In genomic region chr2:112839407-112840067, GRCh38 we compare ENCODE assay signal across 16 cellular contexts. TPM values are rescaled to one million over a fixed set of nuclear protein-coding genes. Genes with fewer than 3 reads are reported as not detected.
DNase-seq lines count a peak whose midpoint lies in the region; ATAC-seq and TF ChIP-seq lines count a peak whose summit lies in the region.
"Had no signal": no experiment of that assay in that cellular context is flagged by ENCODE, and none has a peak within 500 bp of the region (broad histone marks: within the 10 kb centered on the region; RNA-seq: fewer than 3 reads in every experiment).

No MANE protein-coding gene starts in this region.

- ATAC-seq in Right ventricle myocardium inferior (peak; percentile 51), T-helper 17 cell (peak; percentile 49), heart right ventricle (peak in 6 of 8 donors; percentile 33 to 73 (median 54)), upper lobe of right lung (peak; percentile 72), GM19035 (IDR thresholded peaks at IDR 0.05; ENCODE audit: unreplicated experiment) (no peak), HG02642 (IDR thresholded peaks at IDR 0.05; ENCODE audit: poor library complexity, unreplicated experiment) (no peak)
- ATAC-seq: A549 had no signal

- H3K9me3 ChIP-seq in T-helper 17 cell (ENCODE audit: control insufficient read depth, low read length, poor library complexity, severe bottlenecking) (no peaks in the 10 kb centered on the region), heart right ventricle (no peaks in the 10 kb centered on the region), upper lobe of right lung (no peaks in the 10 kb centered on the region), vagina (no peaks in the 10 kb centered on the region)
- H3K9me3 ChIP-seq: A549, tibial nerve had no signal

- DNase-seq in Right ventricle myocardium inferior (ENCODE audit: missing footprints) (no peak), cardiac septum (ENCODE audit: low spot score) (no peak), T-helper 17 cell (no peak), heart right ventricle (no peak), upper lobe of right lung (no peak), vagina (ENCODE audit: extremely low spot score in 2 of 2) (no peak)
- DNase-seq: activated CD4-positive, alpha-beta T cell treated with anti-CD3 and anti-CD28 coated beads, Interleukin-2, amount 50 U/mL, for 48 hours; activated effector memory CD4-positive, alpha-beta T cell treated with Interleukin-2 at 50 U/mL for 16 hours; DMS153; MM.1S; OCI-M1; T-helper 2 cell had no signal

- peaks cover 55% of the 10 kb centered on the region for H3K27me3 Mint-ChIP-seq in T-helper 17 cell

- H3K4me3 ChIP-seq in heart right ventricle: no peak overlapping the region
- H3K4me3 ChIP-seq in upper lobe of right lung: no peak overlapping the region
- H3K4me3 ChIP-seq in vagina: no peak overlapping the region
- H3K4me3 ChIP-seq: A549, tibial nerve had no signal

- TF ChIP-seq POLR2A in vagina (IDR thresholded peaks at IDR 0.05): no peak

- H3K4me3 Mint-ChIP-seq in T-helper 17 cell: no peak overlapping the region

- WGBS in heart right ventricle, 2 donors: 87 to 88% methylated on average over 9 of the region's 9 CpGs

- H3K27me3 ChIP-seq in heart right ventricle (peaks cover 0 to 27% (median 5%) of the 10 kb centered on the region in 7 donors), upper lobe of right lung (no peaks in the 10 kb centered on the region), vagina (no peaks in the 10 kb centered on the region)
- H3K27me3 ChIP-seq: tibial nerve had no signal

- no peak overlapping the region for H3K27ac Mint-ChIP-seq in T-helper 17 cell

- H3K27ac ChIP-seq in heart right ventricle (peak overlapping the region in 1 of 10 donors; percentile 71), upper lobe of right lung (no peak overlapping the region), vagina (no peak overlapping the region)
- H3K27ac ChIP-seq: A549, tibial nerve had no signal

- H3K4me1 ChIP-seq in heart right ventricle: peaks cover 0 to 67% (median 0%) of the 10 kb centered on the region in 9 donors
- no peaks in the 10 kb centered on the region for H3K4me1 ChIP-seq in upper lobe of right lung
- no peaks in the 10 kb centered on the region for H3K4me1 ChIP-seq in vagina

- no peaks in the 10 kb centered on the region for H3K36me3 Mint-ChIP-seq in T-helper 17 cell (ENCODE audit: low read depth)

- H3K36me3 ChIP-seq in heart right ventricle (no peaks in the 10 kb centered on the region), upper lobe of right lung (no peaks in the 10 kb centered on the region), vagina (no peaks in the 10 kb centered on the region)
- H3K36me3 ChIP-seq: tibial nerve had no signal

- H3K4me1 Mint-ChIP-seq in T-helper 17 cell: peaks cover 5% of the 10 kb centered on the region

- no peak for TF ChIP-seq CTCF in heart right ventricle (IDR thresholded peaks at IDR 0.05)
- no peak for TF ChIP-seq CTCF in upper lobe of right lung (IDR thresholded peaks at IDR 0.05)
- TF ChIP-seq CTCF in vagina (IDR thresholded peaks at IDR 0.05): no peak

- intact Hi-C loops in Right ventricle myocardium inferior (cut with DNase I): no loop called here
- intact Hi-C loops in cardiac septum (cut with DNase I): no loop called here
- intact Hi-C loops in heart right ventricle (cut with DNase I): no loop called here
- intact Hi-C loops in upper lobe of right lung (cut with DNase I): no loop called here
- intact Hi-C loops in vagina (cut with DNase I): no loop called here

RNA-seq across cellular contexts. Expression of gene IL1B, which starts 3.0 kb away (rescaled TPM):
- not detected for total RNA-seq in Right ventricle myocardium inferior
- 0.48 TPM for total RNA-seq in cardiac septum
- total RNA-seq in T-helper 17 cell: 10 to 100 TPM; 30.8 to 61.2 TPM
- total RNA-seq in heart right ventricle: 10 to 100 TPM in 1 of 10 donors, 1 to 10 TPM in 4, under 1 TPM in 4, not detected in 1; 0.14 to 10.3 (median 1.1) TPM
- polyA plus RNA-seq in heart right ventricle: under 1 TPM; 0.29 to 0.48 TPM
- 11.5 TPM for total RNA-seq in upper lobe of right lung
- 2.5 TPM for total RNA-seq in vagina

RNA-seq across cellular contexts. Expression of gene IL1A, which starts 55.2 kb away (rescaled TPM):
- total RNA-seq in Right ventricle myocardium inferior (not detected), cardiac septum (not detected), T-helper 17 cell (under 1 TPM; 0.35 to 0.44 TPM), heart right ventricle (not detected), upper lobe of right lung (1.9 TPM), vagina (0.98 TPM)
- polyA plus RNA-seq in heart right ventricle: under 1 TPM in 1 of 2 donors, not detected in 1; 0.01 TPM

Comparison
In these comparisons a context has a peak if more than half of its experiments do, and no peak if none do; other contexts are left out.
1. ATAC-seq: peak in Right ventricle myocardium inferior (single experiment), T-helper 17 cell (single experiment), heart right ventricle (6 of 8) and upper lobe of right lung (single experiment); none in GM19035 (single experiment) and HG02642 (single experiment).